In genomic region chr6:26224940-26225847, GRCh38 we compare ENCODE assay signal across 1 cellular context.
TF ChIP-seq lines count a peak whose summit lies in the region.

No MANE protein-coding gene starts in this region.

TF ChIP-seq in H1, 55 proteins besides CTCF, POLR2A, EP300 and RAD21 (continued from another document):
- TF ChIP-seq TEAD4 (IDR thresholded peaks at IDR 0.05; ENCODE audit: low read depth, low read length) (0 out of 2 replicates have a peak, but pooled peaks have one; percentile 21), RBBP5 (IDR thresholded peaks at IDR 0.05; ENCODE audit: borderline replicate concordance, low read depth, low read length) (0 out of 2 replicates have a peak, but pooled peaks have one; percentile 53), GABPA (IDR thresholded peaks at IDR 0.05; ENCODE audit: borderline replicate concordance, insufficient read depth, low read length) (no peak), KDM5A (IDR thresholded peaks at IDR 0.05; ENCODE audit: low read length) (no peak), FOSL1 (IDR thresholded peaks at IDR 0.05; ENCODE audit: insufficient read depth, low read depth, low read length) (0 out of 2 replicates have a peak, but pooled peaks have one; percentile 35), RNF2 (IDR thresholded peaks at IDR 0.05; ENCODE audit: borderline replicate concordance, low read depth, low read length, missing control alignments, poor library complexity, severe bottlenecking) (no peak), CHD7 (IDR thresholded peaks at IDR 0.05; ENCODE audit: insufficient replicate concordance, low read length) (peak; percentile 15), PHF8 (conservative IDR thresholded peaks at IDR 0.05; ENCODE audit: low read depth, low read length) (peak; percentile 70), YY1 (IDR thresholded peaks at IDR 0.05; ENCODE audit: low read depth, low read length) (0 out of 2 replicates have a peak, but pooled peaks have one; percentile 3), CHD2 (IDR thresholded peaks at IDR 0.05; ENCODE audit: low read length) (no peak; the same call in 1 of the 2 replicates), SAP30 (IDR thresholded peaks at IDR 0.05; ENCODE audit: insufficient read depth, insufficient replicate concordance, low read length) (no peak), CBX8 (IDR thresholded peaks at IDR 0.05; ENCODE audit: borderline replicate concordance, low read depth, low read length) (no peak), SP4 (IDR thresholded peaks at IDR 0.05; ENCODE audit: low read length) (peak; percentile 16; the same call in 1 of the 2 replicates), TAF7 (optimal IDR thresholded peaks at IDR 0.05; ENCODE audit: borderline replicate concordance, low read depth, low read length) (peak; percentile 97), SP2 (IDR thresholded peaks at IDR 0.05; ENCODE audit: low read length) (no peak), CBX5 (IDR thresholded peaks at IDR 0.05; ENCODE audit: low read depth, low read length) (no peak), SRF (IDR thresholded peaks at IDR 0.05; ENCODE audit: low read depth, low read length) (no peak), SIN3A (conservative IDR thresholded peaks at IDR 0.05 in 1 of 2, IDR thresholded peaks at IDR 0.05 in 1 of 2; ENCODE audit: low read depth in 1 of 2, low read length in 2 of 2) (peak; percentile 27 to 53; a peak in 2 of 4 replicates), JUN (IDR thresholded peaks at IDR 0.05; ENCODE audit: low read depth, low read length) (no peak), SP1 (IDR thresholded peaks at IDR 0.05; ENCODE audit: low read depth, low read length) (peak; percentile 92), BCL11A (IDR thresholded peaks at IDR 0.05; ENCODE audit: low read depth in 2 of 2, low read length in 2 of 2) (no peak), MAFK (IDR thresholded peaks at IDR 0.05; ENCODE audit: low read depth, low read length) (no peak), POLR2AphosphoS5 (IDR thresholded peaks at IDR 0.05; ENCODE audit: low read depth, low read length) (peak; percentile 97), NANOG (IDR thresholded peaks at IDR 0.05; ENCODE audit: insufficient read depth, low read depth, low read length, poor library complexity, severe bottlenecking) (peak; percentile 7), SUZ12 (IDR thresholded peaks at IDR 0.05; ENCODE audit: low read length) (no peak), NRF1 (IDR thresholded peaks at IDR 0.05; ENCODE audit: low read depth, low read length) (no peak), POU5F1 (IDR thresholded peaks at IDR 0.05; ENCODE audit: low read depth, low read length) (0 out of 2 replicates have a peak, but pooled peaks have one; percentile 1), BRCA1 (IDR thresholded peaks at IDR 0.05; ENCODE audit: low read depth, low read length) (no peak), TAF1 (IDR thresholded peaks at IDR 0.05; ENCODE audit: low read depth, low read length) (peak; percentile 97), TCF12 (IDR thresholded peaks at IDR 0.05; ENCODE audit: low read depth, low read length) (0 out of 2 replicates have a peak, but pooled peaks have one; percentile 9), ATF3 (IDR thresholded peaks at IDR 0.05; ENCODE audit: insufficient read depth, low read depth, low read length) (no peak), GTF2F1 (IDR thresholded peaks at IDR 0.05; ENCODE audit: borderline replicate concordance, low read depth, low read length) (peak; percentile 98), BACH1 (IDR thresholded peaks at IDR 0.05; ENCODE audit: low read length) (peak; percentile 52), CEBPB (IDR thresholded peaks at IDR 0.05; ENCODE audit: low read depth, low read length) (peak; percentile 59; the same call in 1 of the 2 replicates), E2F6 (IDR thresholded peaks at IDR 0.05) (no peak), CTBP2 (IDR thresholded peaks at IDR 0.05; ENCODE audit: borderline replicate concordance, insufficient read depth, insufficient read length, low read length) (no peak), MAX (IDR thresholded peaks at IDR 0.05) (peak; percentile 42; the same call in 1 of the 2 replicates)
